ENCODE assay signal across 29 cellular contexts in the genomic region with DNA sequence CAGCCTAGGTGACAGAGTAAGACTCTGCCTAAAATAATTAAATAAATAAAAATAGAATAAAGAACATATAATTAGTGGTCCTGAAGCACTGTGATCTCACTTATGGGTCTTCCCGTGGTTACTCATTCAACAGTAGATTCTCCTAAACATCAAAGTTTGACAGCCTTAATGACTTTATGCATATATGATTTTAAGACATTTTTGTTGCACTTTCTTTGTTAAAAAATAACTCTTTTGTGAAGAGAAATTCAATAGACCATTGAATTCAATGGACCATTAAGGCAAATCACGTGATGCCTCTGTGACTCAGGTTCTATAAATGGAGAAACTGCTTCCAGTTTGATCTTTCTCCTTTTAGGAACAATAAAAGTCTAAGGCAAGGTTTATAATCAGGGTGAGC. TPM values are rescaled to one million over a fixed set of nuclear protein-coding genes. Genes with fewer than 3 reads are reported as not detected.
DNase-seq lines count a peak whose midpoint lies in the region; ATAC-seq and TF ChIP-seq lines count a peak whose summit lies in the region.
"Had no signal": no experiment of that assay in that cellular context is flagged by ENCODE, and none has a peak within 500 bp of the region (broad histone marks: within the 10 kb centered on the region; RNA-seq: fewer than 3 reads in every experiment).

No MANE protein-coding gene starts in this region.

- H3K4me1 ChIP-seq in testis (peaks cover 9% of the 10 kb centered on the region), foreskin keratinocyte (peaks cover 7% of the 10 kb centered on the region)
- H3K4me1 ChIP-seq: left lung, prostate gland, SJSA1, vagina had no signal

- DNase-seq in DMS53 (lab: John Stamatoyannopoulos, UW): peak; percentile 15
- no peak for DNase-seq in DMS53 treated with DMSO at 0.1 percent for 48 hours (lab: John Stamatoyannopoulos, UW; ENCODE audit: unreplicated experiment)
- DNase-seq in NAMALWA (ENCODE audit: low spot score): peak; percentile 17
- peak; percentile 61 for DNase-seq in kidney epithelial cell (ENCODE audit: low read depth)
- DNase-seq in testis: no peak
- DNase-seq in germinal center (ENCODE audit: low spot score): no peak
- no peak for DNase-seq in foreskin keratinocyte
- DNase-seq: activated B cell treated with CpG ODN at 0.5 μM for 24 hours; activated naive CD4-positive, alpha-beta T cell treated with anti-CD3 and anti-CD28 coated beads, Interleukin-2, amount 10 ng/mL, durations not matched to agents 7 days and 5 days; amniotic stem cell; CD8-positive, alpha-beta memory T cell; DND-41; effector CD4-positive, alpha-beta T cell; erythroblast; left lung; NCI-H1417; NCI-H2029 treated with DMSO at 0.1 percent for 48 hours; NCI-H526 treated with DMSO at 0.1 percent for 48 hours; T-cell had no signal

- 84 to 86% methylated on average over 2 of the region's 2 CpGs for WGBS in testis, 2 donors

- no peak for TF ChIP-seq POLR2A in testis (IDR thresholded peaks at IDR 0.05)

- peak overlapping the region; percentile 48 to 54 for H3K27ac ChIP-seq in testis
- no peak overlapping the region for H3K27ac ChIP-seq in foreskin keratinocyte
- H3K27ac ChIP-seq: 22Rv1, left lung, neutrophil, prostate gland, SJSA1, vagina had no signal

- H3K27me3 ChIP-seq in kidney epithelial cell (ENCODE audit: control insufficient read depth, insufficient read depth, low read length) (no peaks in the 10 kb centered on the region), testis (no peaks in the 10 kb centered on the region), foreskin keratinocyte (peaks cover 3% of the 10 kb centered on the region)
- H3K27me3 ChIP-seq: left lung, neutrophil, SJSA1, vagina had no signal

- H3K4me3 ChIP-seq in kidney epithelial cell (ENCODE audit: low read depth, low read length) (no peak overlapping the region), testis (no peak overlapping the region)
- H3K4me3 ChIP-seq: left lung, prostate gland, SJSA1, vagina had no signal

- no peaks in the 10 kb centered on the region for H3K9me3 ChIP-seq in testis
- H3K9me3 ChIP-seq: left lung, neutrophil, prostate gland, SJSA1, vagina had no signal

- H3K36me3 ChIP-seq in kidney epithelial cell (ENCODE audit: control insufficient read depth, insufficient read depth, low read length): no peaks in the 10 kb centered on the region
- H3K36me3 ChIP-seq in testis (ENCODE audit: low read depth, missing control alignments): no peaks in the 10 kb centered on the region
- H3K36me3 ChIP-seq: left lung, neutrophil, prostate gland, SJSA1, vagina had no signal

- intact Hi-C loops in testis (cut with DNase I; ENCODE audit: low total_unique reads): no loop called here

- ATAC-seq in foreskin keratinocyte (no peak), HG03175 (IDR thresholded peaks at IDR 0.05; ENCODE audit: unreplicated experiment) (no peak)
- ATAC-seq: left lung, T-cell had no signal

- TF ChIP-seq CTCF in kidney epithelial cell (IDR thresholded peaks at IDR 0.05; ENCODE audit: insufficient read depth, low read length, poor library complexity, severe bottlenecking) (no peak), testis (IDR thresholded peaks at IDR 0.05) (no peak), foreskin keratinocyte (conservative IDR thresholded peaks at IDR 0.05) (no peak)

RNA-seq across cellular contexts. Expression of a gene that starts 59.6 kb away (rescaled TPM):
- total RNA-seq in kidney epithelial cell (not detected in 2 replicates), testis (1 to 10 TPM in 1 of 2 donors, under 1 TPM in 1; 0.63 to 1.2 TPM), foreskin keratinocyte (0.07 TPM in 1 of 2 replicates, not detected in the other)
- polyA plus RNA-seq in testis (ENCODE audit: insufficient read depth, low read depth, low replicate concordance) (0.21 TPM), foreskin keratinocyte (not detected in 2 replicates)
- total RNA-seq: activated B cell treated with CpG ODN at 0.5 μM for 24 hours; activated T-helper 1 cell treated with anti-CD3 and anti-CD28 coated beads, Interleukin-12 subunit alpha, Interleukin-12 subunit beta, Interleukin-2, Interleukin-4 antibody, amounts not matched to agents 30 ng/mL and 10 ng/mL and 1 ng/mL, durations not matched to agents 14 hours and 24 hours and 36 hours; CD8-positive, alpha-beta memory T cell; left lung; MCF 10A; mesenteric fat pad; prostate gland; RPMI7951; SJSA1; T-cell; vagina had no signal
- polyA plus RNA-seq: CD8-positive, alpha-beta memory T cell had no signal

Comparison
In these comparisons a context has a peak if more than half of its experiments do, and no peak if none do; other contexts are left out.
1. DNase-seq: peak in DMS53 (single experiment), NAMALWA (single experiment) and kidney epithelial cell (single experiment); none in DMS53 treated with DMSO at 0.1 percent for 48 hours (single experiment), testis (single experiment), germinal center (single experiment) and foreskin keratinocyte (0 of 2).